Comparison of ENCODE assay signal across 1 cellular context in the genomic region with DNA sequence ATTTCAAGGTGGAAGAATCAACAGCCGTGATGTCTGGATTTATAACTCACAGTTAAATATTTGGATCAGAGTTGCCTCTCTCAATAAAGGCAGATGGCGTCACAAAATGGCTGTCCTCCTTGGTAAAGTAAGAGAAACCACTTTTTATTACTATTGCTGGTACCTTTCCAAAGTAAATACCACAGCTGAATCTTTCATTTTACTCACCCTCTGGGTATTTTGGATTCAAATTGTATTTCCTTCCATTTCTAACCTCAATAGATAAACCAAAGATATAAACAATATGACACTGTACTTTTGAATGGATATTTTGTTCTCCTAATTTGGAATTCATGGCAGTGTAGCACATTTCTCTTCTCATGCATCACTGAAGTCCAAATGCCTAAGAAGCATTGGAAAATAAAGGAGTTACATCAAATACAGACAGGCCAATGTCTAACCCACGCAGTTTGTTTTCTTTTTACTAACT.
TF ChIP-seq lines count a peak whose summit lies in the region.

No MANE protein-coding gene starts in this region.

TF ChIP-seq in SK-N-SH, 30 proteins besides CTCF, POLR2A, EP300 and RAD21 (continued from another document):
- TF ChIP-seq FOXJ3 (CRISPR knock-in tag; IDR thresholded peaks at IDR 0.05) (no peak), NFIC (IDR thresholded peaks at IDR 0.05; ENCODE audit: borderline replicate concordance) (peak; percentile 91), MXI1 (IDR thresholded peaks at IDR 0.05; ENCODE audit: low read depth, low read length) (no peak), YY1 (IDR thresholded peaks at IDR 0.05; ENCODE audit: low read depth) (peak; percentile 84; the same call in 1 of the 2 replicates)
- TF ChIP-seq, protein P1, sequence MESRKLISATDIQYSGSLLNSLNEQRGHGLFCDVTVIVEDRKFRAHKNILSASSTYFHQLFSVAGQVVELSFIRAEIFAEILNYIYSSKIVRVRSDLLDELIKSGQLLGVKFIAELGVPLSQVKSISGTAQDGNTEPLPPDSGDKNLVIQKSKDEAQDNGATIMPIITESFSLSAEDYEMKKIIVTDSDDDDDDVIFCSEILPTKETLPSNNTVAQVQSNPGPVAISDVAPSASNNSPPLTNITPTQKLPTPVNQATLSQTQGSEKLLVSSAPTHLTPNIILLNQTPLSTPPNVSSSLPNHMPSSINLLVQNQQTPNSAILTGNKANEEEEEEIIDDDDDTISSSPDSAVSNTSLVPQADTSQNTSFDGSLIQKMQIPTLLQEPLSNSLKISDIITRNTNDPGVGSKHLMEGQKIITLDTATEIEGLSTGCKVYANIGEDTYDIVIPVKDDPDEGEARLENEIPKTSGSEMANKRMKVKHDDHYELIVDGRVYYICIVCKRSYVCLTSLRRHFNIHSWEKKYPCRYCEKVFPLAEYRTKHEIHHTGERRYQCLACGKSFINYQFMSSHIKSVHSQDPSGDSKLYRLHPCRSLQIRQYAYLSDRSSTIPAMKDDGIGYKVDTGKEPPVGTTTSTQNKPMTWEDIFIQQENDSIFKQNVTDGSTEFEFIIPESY (IDR thresholded peaks at IDR 0.05; ENCODE audit: borderline replicate concordance, low read depth) = 0 out of 2 replicates have a peak, but pooled peaks have one; percentile 22
